Comparison of ENCODE assay signal across 7 cellular contexts in genomic region chr17:35088911-35089845, GRCh38. TPM values are rescaled to one million over a fixed set of nuclear protein-coding genes. Genes with fewer than 3 reads are reported as not detected.
DNase-seq lines count a peak whose midpoint lies in the region; ATAC-seq and TF ChIP-seq lines count a peak whose summit lies in the region.

No MANE protein-coding gene starts in this region.

- TF ChIP-seq EP300 in sigmoid colon (IDR thresholded peaks at IDR 0.05) = no peak

- H3K27ac ChIP-seq in sigmoid colon = peak overlapping the region; percentile 84 to 97 (median 96)

- ATAC-seq in GM18502 (IDR thresholded peaks at IDR 0.05; ENCODE audit: poor library complexity, unreplicated experiment) (peak; percentile 68), HG02852 (IDR thresholded peaks at IDR 0.05; ENCODE audit: unreplicated experiment) (peak; percentile 66)

- intact Hi-C loops in sigmoid colon (cut with DNase I) = loop anchor here (1.0 to 5.0 kb wide), 6 partner anchors 26 to 128 kb away; partner anchors contain the start of genes CCT6B, FNDC8, LIG3 and RFFL

- H3K27me3 ChIP-seq in sigmoid colon = no peaks in the 10 kb centered on the region

- DNase-seq in NCI-H1436 treated with DMSO at 0.1 percent for 48 hours (lab: John Stamatoyannopoulos, UW) (peak; percentile 69), T1000 (lab: John Stamatoyannopoulos, UW) (peak; percentile 81), astrocyte of the hippocampus (ENCODE audit: low read depth, low spot score) (peak; percentile 95), hypothalamus (lab: John Stamatoyannopoulos, UW) (peak in 50 of 51 donors; percentile 37 to 94 (median 79)), sigmoid colon (peak; percentile 92)

- 1 to 2% methylated on average over 92 of the region's 92 CpGs for WGBS in sigmoid colon, 2 donors

- TF ChIP-seq POLR2A in sigmoid colon (IDR thresholded peaks at IDR 0.05) = no peak

- TF ChIP-seq CTCF in sigmoid colon (IDR thresholded peaks at IDR 0.05) = peak; percentile 50 to 81 (median 58)

- no peaks in the 10 kb centered on the region for H3K36me3 ChIP-seq in sigmoid colon

- H3K9me3 ChIP-seq in sigmoid colon = no peaks in the 10 kb centered on the region

- peak overlapping the region; percentile 61 to 98 (median 94) for H3K4me3 ChIP-seq in sigmoid colon

- peaks cover 0 to 31% (median 7%) of the 10 kb centered on the region in 4 donors for H3K4me1 ChIP-seq in sigmoid colon

RNA-seq across cellular contexts. Expression of gene RFFL, which starts 25.7 kb away (rescaled TPM):
- 10 to 100 TPM; 16.5 to 25.2 (median 21.8) TPM for total RNA-seq in sigmoid colon
- 10 to 100 TPM; 15.0 to 29.4 (median 24.1) TPM for polyA plus RNA-seq in sigmoid colon

RNA-seq across cellular contexts. Expression of gene RAD51D, which starts 30.5 kb away (rescaled TPM):
- total RNA-seq in sigmoid colon = 10 to 100 TPM in 1 of 4 donors, 1 to 10 TPM in 3; 4.3 to 12.6 (median 7.9) TPM
- polyA plus RNA-seq in sigmoid colon = 1 to 10 TPM; 2.8 to 9.7 (median 4.2) TPM

RNA-seq across cellular contexts. Expression of gene FNDC8, which starts 32.2 kb away (rescaled TPM):
- total RNA-seq in sigmoid colon = not detected
- not detected for polyA plus RNA-seq in sigmoid colon

RNA-seq across cellular contexts. Expression of gene NLE1, which starts 52.9 kb away (rescaled TPM):
- total RNA-seq in sigmoid colon = 10 to 100 TPM in 3 of 4 donors, 1 to 10 TPM in 1; 6.6 to 16.8 (median 11.4) TPM
- polyA plus RNA-seq in sigmoid colon = 10 to 100 TPM in 1 of 3 donors, 1 to 10 TPM in 2; 3.0 to 12.3 (median 3.0) TPM

RNA-seq across cellular contexts. Expression of gene UNC45B, which starts 58.4 kb away (rescaled TPM):
- total RNA-seq in sigmoid colon = not detected
- under 1 TPM in 2 of 3 donors, not detected in 1; under 0.01 to 0.03 TPM for polyA plus RNA-seq in sigmoid colon

Comparison
In these comparisons a context has a peak if more than half of its experiments do, and no peak if none do; other contexts are left out.
1. Peak in every context shown above with its lines: DNase-seq, ATAC-seq, H3K4me3 ChIP-seq and H3K27ac ChIP-seq.